10 cellular contexts compared by ENCODE assay signal in the genomic region with DNA sequence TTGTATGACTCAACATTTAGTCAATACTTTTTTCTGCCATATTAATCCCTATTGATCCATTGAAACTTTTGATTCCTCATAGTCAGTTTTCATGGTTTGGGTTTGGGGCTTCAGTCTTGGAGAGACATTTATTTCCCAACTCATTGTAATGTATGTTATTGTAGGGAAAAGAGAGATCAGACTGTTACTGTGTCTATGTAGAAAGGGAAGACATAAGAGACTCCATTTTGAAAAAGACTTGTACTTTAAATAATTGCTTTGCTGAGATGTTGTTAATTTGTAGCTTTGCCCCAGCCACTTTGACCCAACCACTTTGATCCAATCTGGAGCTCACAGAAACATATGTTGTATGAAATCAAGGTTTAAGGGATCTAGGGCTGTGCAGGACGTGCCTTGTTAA. TPM values are rescaled to one million over a fixed set of nuclear protein-coding genes. Genes with fewer than 3 reads are reported as not detected.
"Had no signal": no experiment of that assay in that cellular context is flagged by ENCODE, and none has a peak within 500 bp of the region (broad histone marks: within the 10 kb centered on the region; RNA-seq: fewer than 3 reads in every experiment).

No MANE protein-coding gene starts in this region.

RNA-seq across cellular contexts. Expression of gene HORMAD1, which starts 11.7 kb away (rescaled TPM):
- total RNA-seq: neural crest cell, ovary, progenitor cell of endocrine pancreas, renal cortical epithelial cell, sigmoid colon, skeletal muscle tissue, thoracic aorta had no signal
- polyA plus RNA-seq: naive thymus-derived CD4-positive, alpha-beta T cell; psoas muscle; right cardiac atrium had no signal
